Comparison of ENCODE assay signal across 8 cellular contexts in genomic region chr15:80058851-80059785, GRCh38. TPM values are rescaled to one million over a fixed set of nuclear protein-coding genes. Genes with fewer than 3 reads are reported as not detected.
DNase-seq lines count a peak whose midpoint lies in the region; ATAC-seq and TF ChIP-seq lines count a peak whose summit lies in the region.

Gene ZFAND6, plus strand, starts transcription at chr15:80059676. Its CDS starts 60,669 bp downstream, at chr15:80120345.

- peaks cover 2% of the 10 kb centered on the region for H3K27me3 ChIP-seq in kidney epithelial cell (ENCODE audit: control insufficient read depth, insufficient read depth, low read length)

- TF ChIP-seq CTCF in kidney epithelial cell (IDR thresholded peaks at IDR 0.05; ENCODE audit: insufficient read depth, low read length, poor library complexity, severe bottlenecking): no peak

- peak; percentile 84 for TF ChIP-seq POLR2A in GM19099 (IDR thresholded peaks at IDR 0.05; ENCODE audit: extremely low read depth, insufficient read length, low read depth)

- H3K4me3 ChIP-seq in kidney epithelial cell (ENCODE audit: low read depth, low read length): peak within 1 kb of the TSS; percentile 81

- DNase-seq in Ammon's horn (ENCODE audit: low spot score): peak; percentile 98
- DNase-seq in NCI-H510A (lab: John Stamatoyannopoulos, UW): peak; percentile 85
- peak; percentile 90 for DNase-seq in activated CD4-positive, alpha-beta T cell treated with anti-CD3 and anti-CD28 coated beads for 1 hour
- peak; percentile 98 for DNase-seq in cerebellum (ENCODE audit: low spot score)
- DNase-seq in kidney epithelial cell (ENCODE audit: low read depth): peak; percentile 69
- peak; percentile 83 to 94 for DNase-seq in stimulated activated CD4-positive, alpha-beta T cell treated with anti-CD3 and anti-CD28 coated beads, Interleukin-15, amount 100 ng/mL, for 48 hours (ENCODE audit: low read depth in 2 of 2)

- peak; percentile 85 for ATAC-seq in HG03432 (IDR thresholded peaks at IDR 0.05; ENCODE audit: unreplicated experiment)

- no peaks in the 10 kb centered on the region for H3K36me3 ChIP-seq in kidney epithelial cell (ENCODE audit: control insufficient read depth, insufficient read depth, low read length)

RNA-seq across cellular contexts. Expression of gene ZFAND6, which starts in this region (rescaled TPM):
- total RNA-seq in cerebellum (190 TPM), kidney epithelial cell (88.7 and 114 TPM in 2 replicates)

Comparison
In these comparisons a context has a peak if more than half of its experiments do, and no peak if none do; other contexts are left out.
1. Peak in every context shown above with its lines: DNase-seq, ATAC-seq and H3K4me3 ChIP-seq.